Comparison of ENCODE assay signal across 8 cellular contexts in the genomic region with DNA sequence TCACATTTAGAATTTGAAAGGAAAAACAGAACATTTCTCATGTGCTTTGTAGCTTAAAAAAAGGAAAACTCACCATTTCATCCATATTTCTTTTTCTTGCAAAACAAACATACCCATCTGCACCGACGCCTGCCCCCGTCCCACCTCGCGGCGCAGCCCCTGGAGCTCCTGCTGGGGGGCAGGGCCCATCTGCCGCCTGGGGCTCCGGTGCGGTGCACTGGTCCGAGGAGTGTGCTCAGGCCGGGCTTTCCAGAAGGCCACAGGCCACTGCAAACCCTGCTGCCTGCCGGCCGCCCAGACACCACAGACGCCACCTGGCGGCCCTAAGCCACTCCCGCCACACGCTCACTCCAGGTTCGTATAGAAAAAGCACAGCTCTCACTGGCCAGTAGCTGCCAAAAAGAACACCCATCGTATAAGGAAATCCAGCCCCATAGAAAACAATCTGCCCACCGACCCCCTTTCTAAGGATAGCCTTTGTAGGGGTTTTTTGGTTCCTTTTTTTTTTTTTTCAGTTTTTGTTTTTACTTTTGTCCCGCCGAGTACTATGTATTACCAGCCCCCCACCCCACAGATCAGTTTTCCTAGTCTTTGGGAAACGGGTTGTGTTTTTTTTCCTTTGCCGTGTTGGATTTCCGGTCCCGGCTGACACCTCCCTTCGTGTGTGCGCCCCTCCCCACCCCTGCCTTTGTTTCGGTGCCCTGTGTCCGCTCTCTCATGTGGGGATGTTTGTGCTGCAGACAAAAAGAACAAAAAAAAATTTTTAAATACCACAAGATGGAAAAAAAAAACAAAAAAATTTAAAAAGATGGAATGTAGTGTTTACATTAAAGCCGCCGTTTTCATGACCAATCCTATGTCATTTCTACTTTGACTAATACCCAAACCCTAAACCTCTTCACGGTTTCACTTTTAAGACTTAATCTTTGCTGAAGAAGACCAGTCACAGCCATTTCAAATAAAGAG.
DNase-seq lines count a peak whose midpoint lies in the region; ATAC-seq and TF ChIP-seq lines count a peak whose summit lies in the region.

No MANE protein-coding gene starts in this region.

- H3K27me3 Mint-ChIP-seq in natural killer cell treated with Interleukin-12 subunit alpha and Interleukin-12 subunit beta and Interleukin-15 and Interleukin-18, amount 100 ng/mL, for 72 hours = no peaks in the 10 kb centered on the region
- H3K27me3 Mint-ChIP-seq in stimulated activated naive CD8-positive, alpha-beta T cell treated with anti-CD3 and anti-CD28 coated beads, Interleukin-15, amount 100 ng/mL, for 72 hours = no peaks in the 10 kb centered on the region

- peak; percentile 87 for ATAC-seq in GM19324 (IDR thresholded peaks at IDR 0.05; ENCODE audit: low FRiP score, unreplicated experiment)
- peak; percentile 91 for ATAC-seq in HG03442 (IDR thresholded peaks at IDR 0.05; ENCODE audit: unreplicated experiment)
- peak; percentile 94 for ATAC-seq in Panc1
- peak; percentile 83 to 88 for ATAC-seq in natural killer cell treated with Interleukin-12 subunit alpha and Interleukin-12 subunit beta and Interleukin-15 and Interleukin-18, amount 100 ng/mL, for 72 hours
- ATAC-seq in stimulated activated naive CD8-positive, alpha-beta T cell treated with anti-CD3 and anti-CD28 coated beads, Interleukin-15, amount 100 ng/mL, for 72 hours = peak; percentile 83

- peaks cover 19 to 22% of the 10 kb centered on the region in 2 donors for H3K4me1 Mint-ChIP-seq in natural killer cell treated with Interleukin-12 subunit alpha and Interleukin-12 subunit beta and Interleukin-15 and Interleukin-18, amount 100 ng/mL, for 72 hours (ENCODE audit: low read depth in 2 of 2)
- peaks cover 56% of the 10 kb centered on the region for H3K4me1 Mint-ChIP-seq in stimulated activated naive CD8-positive, alpha-beta T cell treated with anti-CD3 and anti-CD28 coated beads, Interleukin-15, amount 100 ng/mL, for 72 hours

- POLR2A ChIA-PET in Panc1 (lab: Charles Lee) = interaction anchor here (0.6 to 0.7 kb wide), 2 partner anchors 17 to 179 kb away, joined by 3 to 4 read pairs; no protein-coding TSS in a partner anchor

- no peaks in the 10 kb centered on the region for H3K27me3 ChIP-seq in BLaER1 treated with 17β-estradiol and CSF1 and Interleukin-3, amounts not matched to agents 10 nM and 100 nM
- no peaks in the 10 kb centered on the region for H3K27me3 ChIP-seq in Panc1 (ENCODE audit: control insufficient read depth, insufficient read depth, low read length)

- H3K36me3 Mint-ChIP-seq in natural killer cell treated with Interleukin-12 subunit alpha and Interleukin-12 subunit beta and Interleukin-15 and Interleukin-18, amount 100 ng/mL, for 72 hours = no peaks in the 10 kb centered on the region

- intact Hi-C loops in Panc1 (cut with micrococcal nuclease; ENCODE audit: unreplicated experiment) = no loop called here

- H3K4me3 Mint-ChIP-seq in natural killer cell treated with Interleukin-12 subunit alpha and Interleukin-12 subunit beta and Interleukin-15 and Interleukin-18, amount 100 ng/mL, for 72 hours = peak overlapping the region; percentile 76
- H3K4me3 Mint-ChIP-seq in stimulated activated naive CD8-positive, alpha-beta T cell treated with anti-CD3 and anti-CD28 coated beads, Interleukin-15, amount 100 ng/mL, for 72 hours = peak overlapping the region; percentile 88

- peak overlapping the region; percentile 37 to 59 (median 44); a peak in 19 of 20 replicates for H3K4me3 ChIP-seq in BLaER1 treated with 17β-estradiol and CSF1 and Interleukin-3, amounts not matched to agents 10 nM and 100 nM
- peak overlapping the region; percentile 30 to 51 for H3K4me3 ChIP-seq in Panc1 (ENCODE audit: low read depth in 2 of 2, low read length in 2 of 2)

- peak overlapping the region; percentile 76 to 88 (median 80) for H3K4me2 ChIP-seq in BLaER1 treated with 17β-estradiol and CSF1 and Interleukin-3, amounts not matched to agents 10 nM and 100 nM

- H3K36me3 ChIP-seq in BLaER1 treated with 17β-estradiol and CSF1 and Interleukin-3, amounts not matched to agents 10 nM and 100 nM = peaks cover 0 to 15% (median 13%) of the 10 kb centered on the region in 11 experiments; a peak in 18 of 22 replicates
- H3K36me3 ChIP-seq in Panc1 (ENCODE audit: control insufficient read depth, insufficient read depth, low read length) = no peaks in the 10 kb centered on the region

- H3K9me3 Mint-ChIP-seq in natural killer cell treated with Interleukin-12 subunit alpha and Interleukin-12 subunit beta and Interleukin-15 and Interleukin-18, amount 100 ng/mL, for 72 hours = no peaks in the 10 kb centered on the region
- no peaks in the 10 kb centered on the region for H3K9me3 Mint-ChIP-seq in stimulated activated naive CD8-positive, alpha-beta T cell treated with anti-CD3 and anti-CD28 coated beads, Interleukin-15, amount 100 ng/mL, for 72 hours

- no peaks in the 10 kb centered on the region for H3K9me3 ChIP-seq in BLaER1 treated with 17β-estradiol and CSF1 and Interleukin-3, amounts not matched to agents 10 nM and 100 nM (replicated peaks in 1 of 11)
- H3K9me3 ChIP-seq in Panc1 (ENCODE audit: control insufficient read depth, insufficient read depth, low read depth, low read length) = no peaks in the 10 kb centered on the region

- peak; percentile 91 for TF ChIP-seq CTCF in Panc1 (IDR thresholded peaks at IDR 0.05)

- in situ Hi-C loops in Panc1 (cut with HindIII; ENCODE audit: low pct_unique_long_range_greater_than_20kb, low sequenced_read_pairs) = no loop called here

- no TSS peak for BruUV-seq in Panc1 (replicated peaks; lab: Mats Ljungman, UMichigan)

- peak overlapping the region in 6 of 11 experiments; percentile 32 to 47 (median 40); a peak in 9 of 22 replicates for H3K27ac ChIP-seq in BLaER1 treated with 17β-estradiol and CSF1 and Interleukin-3, amounts not matched to agents 10 nM and 100 nM
- H3K27ac ChIP-seq in Panc1 (ENCODE audit: low read length) = peak overlapping the region; percentile 80

- CTCF ChIA-PET in Panc1 (lab: Charles Lee) = interaction anchor here (0.6 to 1.2 kb wide), 10 partner anchors 14 to 655 kb away, joined by 3 to 5 read pairs (median 3); partner anchors contain the start of gene OGFOD1

- H4K20me1 ChIP-seq in BLaER1 treated with 17β-estradiol and CSF1 and Interleukin-3, amounts not matched to agents 10 nM and 100 nM = no peaks in the 10 kb centered on the region

- H3K9ac ChIP-seq in BLaER1 treated with 17β-estradiol and CSF1 and Interleukin-3, amounts not matched to agents 10 nM and 100 nM = peak overlapping the region in 10 of 11 experiments; percentile 50 to 65 (median 59); a peak in 20 of 22 replicates

- peak overlapping the region; percentile 84 to 94 for H3K27ac Mint-ChIP-seq in natural killer cell treated with Interleukin-12 subunit alpha and Interleukin-12 subunit beta and Interleukin-15 and Interleukin-18, amount 100 ng/mL, for 72 hours
- peak overlapping the region; percentile 97 to 99 for H3K27ac Mint-ChIP-seq in stimulated activated naive CD8-positive, alpha-beta T cell treated with anti-CD3 and anti-CD28 coated beads, Interleukin-15, amount 100 ng/mL, for 72 hours

- peaks cover 35 to 59% (median 39%) of the 10 kb centered on the region in 10 experiments for H3K4me1 ChIP-seq in BLaER1 treated with 17β-estradiol and CSF1 and Interleukin-3, amounts not matched to agents 10 nM and 100 nM
- H3K4me1 ChIP-seq in Panc1 (ENCODE audit: control insufficient read depth, insufficient read depth, low read length) = peaks cover 11% of the 10 kb centered on the region

- DNase-seq in Panc1 (ENCODE audit: low read depth, low spot score) = peak; percentile 63
- DNase-seq in activated effector memory CD4-positive, alpha-beta T cell treated with Interleukin-2 at 50 U/mL for 16 hours = peak; percentile 36
- peak; percentile 78 for DNase-seq in fibroblast of the conjunctiva (ENCODE audit: low read depth)
- peak; percentile 77 for DNase-seq in natural killer cell treated with Interleukin-12 subunit alpha and Interleukin-12 subunit beta and Interleukin-15 and Interleukin-18, amount 100 ng/mL, for 72 hours (ENCODE audit: low spot score)
- peak; percentile 64 to 76 for DNase-seq in stimulated activated naive CD8-positive, alpha-beta T cell treated with anti-CD3 and anti-CD28 coated beads, Interleukin-15, amount 100 ng/mL, for 72 hours

Comparison
In these comparisons a context has a peak if more than half of its experiments do, and no peak if none do; other contexts are left out.
1. Peak in every context shown above with its lines: DNase-seq, ATAC-seq, H3K4me3 ChIP-seq and H3K27ac ChIP-seq.